In genomic region chr22:37032535-37033460, GRCh38 we compare ENCODE assay signal across 1 cellular context.
TF ChIP-seq lines count a peak whose summit lies in the region.

No MANE protein-coding gene starts in this region.

TF ChIP-seq in HepG2, 621 proteins besides CTCF, POLR2A, EP300 and RAD21 (continued from another document and continues in another):
- TF ChIP-seq SKIL (CRISPR knock-in tag; IDR thresholded peaks at IDR 0.05; ENCODE audit: borderline replicate concordance) (peak; percentile 94), ZNF253 (CRISPR knock-in tag; IDR thresholded peaks at IDR 0.05; ENCODE audit: borderline replicate concordance) (peak; percentile 50; the same call in 1 of the 2 replicates), ZNF580 (CRISPR knock-in tag; IDR thresholded peaks at IDR 0.05; ENCODE audit: borderline replicate concordance, low read depth) (no peak; the same call in 1 of the 2 replicates), ZNF292 (CRISPR knock-in tag; IDR thresholded peaks at IDR 0.05; ENCODE audit: borderline replicate concordance, low read depth) (peak; percentile 97; the same call in 1 of the 2 replicates), DBP (CRISPR knock-in tag; IDR thresholded peaks at IDR 0.05; ENCODE audit: not compliant biosample characterization) (no peak), DDIT3 (CRISPR knock-in tag; IDR thresholded peaks at IDR 0.05) (peak; percentile 82; the same call in 1 of the 2 replicates), KLF9 (CRISPR knock-in tag; IDR thresholded peaks at IDR 0.05; ENCODE audit: low read depth) (no peak; the same call in 1 of the 2 replicates), ZNF749 (CRISPR knock-in tag; IDR thresholded peaks at IDR 0.05; ENCODE audit: borderline replicate concordance) (peak; percentile 66; the same call in 1 of the 2 replicates), HOXA5 (CRISPR knock-in tag; IDR thresholded peaks at IDR 0.05) (no peak), SALL2 (CRISPR knock-in tag; IDR thresholded peaks at IDR 0.05) (peak; percentile 43; the same call in 1 of the 2 replicates), ZNF777 (CRISPR knock-in tag; IDR thresholded peaks at IDR 0.05) (no peak), ELF3 (CRISPR knock-in tag; IDR thresholded peaks at IDR 0.05) (peak; percentile 100), SRF (IDR thresholded peaks at IDR 0.05; ENCODE audit: low read depth, low read length) (no peak), CBX1 (IDR thresholded peaks at IDR 0.05; ENCODE audit: low read depth) (peak; percentile 98), ZNF337 (CRISPR knock-in tag; IDR thresholded peaks at IDR 0.05; ENCODE audit: borderline replicate concordance, low read depth) (peak; percentile 95; the same call in 1 of the 2 replicates), MIXL1 (CRISPR knock-in tag; IDR thresholded peaks at IDR 0.05) (peak; percentile 88), ZFP1 (CRISPR knock-in tag; IDR thresholded peaks at IDR 0.05) (peak; percentile 87), CBX5 (CRISPR knock-in tag; IDR thresholded peaks at IDR 0.05; ENCODE audit: borderline replicate concordance) (peak; percentile 96), MTERF4 (CRISPR knock-in tag; IDR thresholded peaks at IDR 0.05) (peak; percentile 80; the same call in 1 of the 2 replicates), ONECUT2 (CRISPR knock-in tag; IDR thresholded peaks at IDR 0.05) (no peak), ZNF816 (CRISPR knock-in tag; IDR thresholded peaks at IDR 0.05; ENCODE audit: borderline replicate concordance) (0 out of 2 replicates have a peak, but pooled peaks have one; percentile 43), MTA3 (CRISPR knock-in tag; IDR thresholded peaks at IDR 0.05) (no peak), ZMAT5 (CRISPR knock-in tag; IDR thresholded peaks at IDR 0.05; ENCODE audit: borderline replicate concordance, low read depth) (no peak), DNMT3B (CRISPR knock-in tag; conservative IDR thresholded peaks at IDR 0.05) (peak; percentile 94; the same call in 1 of the 2 replicates), CAMTA2 (CRISPR knock-in tag; IDR thresholded peaks at IDR 0.05; ENCODE audit: borderline replicate concordance) (0 out of 2 replicates have a peak, but pooled peaks have one; percentile 54), BATF2 (CRISPR knock-in tag; IDR thresholded peaks at IDR 0.05) (peak; percentile 76; the same call in 1 of the 2 replicates), TARDBP (CRISPR knock-in tag; IDR thresholded peaks at IDR 0.05) (peak; percentile 99), SOX13 (IDR thresholded peaks at IDR 0.05) (peak; percentile 91), SOX13 (CRISPR knock-in tag; conservative IDR thresholded peaks at IDR 0.05 in 1 of 2, IDR thresholded peaks at IDR 0.05 in 1 of 2) (peak in 1 of 2 experiments; percentile 88; a peak in 2 of 4 replicates), ZNF282 (IDR thresholded peaks at IDR 0.05; ENCODE audit: partially characterized antibody) (no peak), GPN1 (CRISPR knock-in tag; IDR thresholded peaks at IDR 0.05; ENCODE audit: borderline replicate concordance) (no peak), PAX8 (CRISPR knock-in tag; IDR thresholded peaks at IDR 0.05; ENCODE audit: borderline replicate concordance) (no peak), ZNF34 (CRISPR knock-in tag; IDR thresholded peaks at IDR 0.05; ENCODE audit: borderline replicate concordance) (no peak), NFE2L2 (IDR thresholded peaks at IDR 0.05; ENCODE audit: low read length) (no peak; the same call in 1 of the 2 replicates), TP53 (CRISPR knock-in tag; conservative IDR thresholded peaks at IDR 0.05) (peak; percentile 19; the same call in 1 of the 2 replicates), ZSCAN9 (CRISPR knock-in tag; IDR thresholded peaks at IDR 0.05; ENCODE audit: borderline replicate concordance) (peak; percentile 88), PHF8 (CRISPR knock-in tag; IDR thresholded peaks at IDR 0.05) (peak; percentile 62; the same call in 1 of the 2 replicates), SPEN (CRISPR knock-in tag; IDR thresholded peaks at IDR 0.05; ENCODE audit: low read depth) (peak; percentile 13; the same call in 1 of the 2 replicates), IRX3 (CRISPR knock-in tag; IDR thresholded peaks at IDR 0.05; ENCODE audit: borderline replicate concordance, low read depth) (peak; percentile 65; the same call in 1 of the 2 replicates), HNF1A (IDR thresholded peaks at IDR 0.05; ENCODE audit: low read depth) (peak; percentile 92), HNF1A (CRISPR knock-in tag; IDR thresholded peaks at IDR 0.05; ENCODE audit: borderline replicate concordance) (peak; percentile 98), ZNF205 (CRISPR knock-in tag; IDR thresholded peaks at IDR 0.05) (peak; percentile 92), ZSCAN20 (CRISPR knock-in tag; IDR thresholded peaks at IDR 0.05; ENCODE audit: borderline replicate concordance) (peak; percentile 37; the same call in 1 of the 2 replicates), ZNF10 (CRISPR knock-in tag; IDR thresholded peaks at IDR 0.05; ENCODE audit: borderline replicate concordance, low read depth) (no peak), ZNF558 (CRISPR knock-in tag; IDR thresholded peaks at IDR 0.05; ENCODE audit: borderline replicate concordance) (no peak; the same call in 1 of the 2 replicates), ZNF570 (CRISPR knock-in tag; IDR thresholded peaks at IDR 0.05; ENCODE audit: borderline replicate concordance) (no peak), ZNF761 (CRISPR knock-in tag; conservative IDR thresholded peaks at IDR 0.05) (0 out of 2 replicates have a peak, but pooled peaks have one; percentile 18), ZNF619 (CRISPR knock-in tag; IDR thresholded peaks at IDR 0.05) (no peak), ZNF451 (CRISPR knock-in tag; IDR thresholded peaks at IDR 0.05) (no peak), HES4 (CRISPR knock-in tag; IDR thresholded peaks at IDR 0.05; ENCODE audit: borderline replicate concordance) (no peak), MLXIP (CRISPR knock-in tag; IDR thresholded peaks at IDR 0.05; ENCODE audit: borderline replicate concordance) (no peak), THAP8 (CRISPR knock-in tag; IDR thresholded peaks at IDR 0.05; ENCODE audit: borderline replicate concordance) (no peak), PCBP2 (optimal IDR thresholded peaks at IDR 0.05; ENCODE audit: low read depth, low read length, poor library complexity, severe bottlenecking) (peak; percentile 14)
